Comparison of ENCODE assay signal across 8 cellular contexts in the genomic region with DNA sequence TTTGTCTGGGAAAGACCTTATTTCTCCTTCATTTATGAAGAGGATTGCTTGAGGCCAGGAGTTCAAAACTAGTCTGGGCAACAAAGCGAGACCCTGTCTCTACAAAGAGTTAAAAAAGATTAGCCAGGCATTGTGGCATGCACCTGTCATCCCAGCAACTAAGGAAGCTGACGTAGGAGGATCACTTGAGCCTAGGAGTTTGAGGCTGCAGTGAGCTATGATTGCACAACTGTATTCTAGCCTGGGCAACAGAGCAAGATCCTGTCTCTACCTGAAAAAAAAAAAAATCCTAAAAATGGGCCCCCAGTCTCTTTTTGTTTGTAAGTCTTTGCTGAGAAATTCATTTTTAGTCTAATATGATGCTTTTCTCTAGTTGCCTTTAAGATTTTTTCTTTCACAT.
"Had no signal": no experiment of that assay in that cellular context is flagged by ENCODE, and none has a peak within 500 bp of the region (broad histone marks: within the 10 kb centered on the region; RNA-seq: fewer than 3 reads in every experiment).

No MANE protein-coding gene starts in this region.

- H3K4me2 ChIP-seq: GM23338, KMS-11 had no signal

- H2AFZ ChIP-seq: GM23338 had no signal

- H3K4me1 ChIP-seq: HAP-1 had no signal

- H3K27ac ChIP-seq: HL-60, KMS-11 had no signal

- H3K36me3 ChIP-seq: HAP-1 had no signal

- H3K9me3 ChIP-seq: HAP-1 had no signal

- H3K9ac ChIP-seq: KMS-11 had no signal

- ATAC-seq: GM23338, HCT116 had no signal

- H3K4me3 ChIP-seq: GM23338, HAP-1 had no signal

- DNase-seq: H7, HFFc6, KBM-7 had no signal
